In the genomic region with DNA sequence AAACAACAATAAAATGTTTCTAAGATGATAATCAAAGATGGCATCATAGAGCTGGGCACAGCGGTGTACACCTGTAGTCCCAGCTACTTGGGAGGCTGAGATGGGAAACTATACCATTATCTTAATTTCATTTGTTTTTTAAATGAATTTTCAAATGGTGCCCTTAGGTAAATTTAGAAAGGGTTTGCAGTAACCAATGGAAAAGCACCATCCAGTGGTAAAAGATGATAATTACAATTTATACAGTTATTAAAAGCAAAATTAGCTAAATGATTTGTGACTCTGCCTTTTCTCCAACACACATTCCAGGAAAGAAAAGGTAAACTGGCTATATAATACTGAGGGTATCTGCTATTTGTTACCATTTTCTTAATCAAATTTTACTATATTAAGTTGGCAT, we compare ENCODE assay signal across 8 cellular contexts. TPM values are rescaled to one million over a fixed set of nuclear protein-coding genes. Genes with fewer than 3 reads are reported as not detected.
A peak's percentile ranks its signal among the peaks of the same experiment; 100 is the strongest.
DNase-seq lines count a peak whose midpoint lies in the region; ATAC-seq, FAIRE-seq and TF ChIP-seq lines count a peak whose summit lies in the region.

No MANE protein-coding gene starts in this region.

- intact Hi-C loops in mucosa of descending colon (cut with DNase I, micrococcal nuclease): loop anchor here (5.0 to 10.0 kb wide), 2 partner anchors 177 to 180 kb away; no protein-coding TSS in a partner anchor

- no peak overlapping the region for H3K9ac ChIP-seq in liver (ENCODE audit: low read depth in 1 of 2, low read length in 2 of 2)

- peaks cover 2 to 13% (median 4%) of the 10 kb centered on the region in 4 donors for H3K4me1 ChIP-seq in liver (ENCODE audit: control insufficient read depth in 4 of 4, insufficient read depth in 4 of 4, low read length in 3 of 4)
- peaks cover 11% of the 10 kb centered on the region for H3K4me1 ChIP-seq in mucosa of descending colon (ENCODE audit: low read depth)

- H3K36me3 ChIP-seq in liver (ENCODE audit: control insufficient read depth in 4 of 4, insufficient read depth in 3 of 4, low read depth in 1 of 4, low read length in 3 of 4) (no peaks in the 10 kb centered on the region), mucosa of descending colon (ENCODE audit: low read depth) (no peaks in the 10 kb centered on the region)

- DNase-seq in AG10803 (ENCODE audit: low read depth) (peak; percentile 38), GM18507 (ENCODE audit: extremely low spot score, insufficient read length, low read depth) (no peak), amniotic epithelial cell (ENCODE audit: low read depth) (peak; percentile 28), nucleus accumbens (lab: John Stamatoyannopoulos, UW) (no peak), mucosa of descending colon (no peak)
- no peak for DNase-seq in activated T-cell treated with anti-CD3 and anti-CD28 coated beads, Interleukin-2, amount 50 U/mL, for 1 hour

- TF ChIP-seq CTCF in AG10803 (conservative IDR thresholded peaks at IDR 0.05; ENCODE audit: low read length) (peak; percentile 56), liver (IDR thresholded peaks at IDR 0.05; ENCODE audit: low read depth, low read length, missing input control) (peak; percentile 40), mucosa of descending colon (IDR thresholded peaks at IDR 0.05) (no peak)

- no peaks in the 10 kb centered on the region for H3K27me3 ChIP-seq in liver (ENCODE audit: control insufficient read depth in 4 of 4, insufficient read depth in 4 of 4, low read length in 3 of 4)

- H3K27ac ChIP-seq in liver (ENCODE audit: low read depth in 1 of 2, low read length in 2 of 2): no peak overlapping the region

- WGBS in liver: 93% methylated on average over 1 of the region's 1 CpG

- FAIRE-seq in GM18507 (lab: Jason Lieb, UNC): peak; percentile 50

- TF ChIP-seq RAD21 in liver (IDR thresholded peaks at IDR 0.05): peak; percentile 87 to 90

- H3K9me3 ChIP-seq in liver (ENCODE audit: control insufficient read depth in 4 of 4, low read length in 3 of 4): no peaks in the 10 kb centered on the region
- no peaks in the 10 kb centered on the region for H3K9me3 ChIP-seq in mucosa of descending colon

- H3K4me3 ChIP-seq in AG10803 (ENCODE audit: low read length) (no peak overlapping the region), liver (ENCODE audit: low read depth in 1 of 3, low read length in 3 of 3) (no peak overlapping the region), mucosa of descending colon (no peak overlapping the region)

- ATAC-seq in HG02623 (IDR thresholded peaks at IDR 0.05; ENCODE audit: unreplicated experiment) (no peak), mucosa of descending colon (no peak)

TF ChIP-seq in liver, 16 proteins besides CTCF, POLR2A, EP300 and RAD21:
- TF ChIP-seq GABPA (IDR thresholded peaks at IDR 0.05 in 1 of 2, conservative IDR thresholded peaks at IDR 0.05 in 1 of 2): no peak
- TF ChIP-seq HNF4G (IDR thresholded peaks at IDR 0.05): no peak
- TF ChIP-seq, protein P1, sequence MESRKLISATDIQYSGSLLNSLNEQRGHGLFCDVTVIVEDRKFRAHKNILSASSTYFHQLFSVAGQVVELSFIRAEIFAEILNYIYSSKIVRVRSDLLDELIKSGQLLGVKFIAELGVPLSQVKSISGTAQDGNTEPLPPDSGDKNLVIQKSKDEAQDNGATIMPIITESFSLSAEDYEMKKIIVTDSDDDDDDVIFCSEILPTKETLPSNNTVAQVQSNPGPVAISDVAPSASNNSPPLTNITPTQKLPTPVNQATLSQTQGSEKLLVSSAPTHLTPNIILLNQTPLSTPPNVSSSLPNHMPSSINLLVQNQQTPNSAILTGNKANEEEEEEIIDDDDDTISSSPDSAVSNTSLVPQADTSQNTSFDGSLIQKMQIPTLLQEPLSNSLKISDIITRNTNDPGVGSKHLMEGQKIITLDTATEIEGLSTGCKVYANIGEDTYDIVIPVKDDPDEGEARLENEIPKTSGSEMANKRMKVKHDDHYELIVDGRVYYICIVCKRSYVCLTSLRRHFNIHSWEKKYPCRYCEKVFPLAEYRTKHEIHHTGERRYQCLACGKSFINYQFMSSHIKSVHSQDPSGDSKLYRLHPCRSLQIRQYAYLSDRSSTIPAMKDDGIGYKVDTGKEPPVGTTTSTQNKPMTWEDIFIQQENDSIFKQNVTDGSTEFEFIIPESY (IDR thresholded peaks at IDR 0.05): no peak
- no peak for TF ChIP-seq HNF4A (conservative IDR thresholded peaks at IDR 0.05)

RNA-seq across cellular contexts. Expression of a gene that starts 14.4 kb away (rescaled TPM):
- total RNA-seq in liver (10 to 100 TPM; 23.9 to 39.1 TPM), mucosa of descending colon (10 to 100 TPM; 50.5 to 57.3 (median 55.3) TPM)
- polyA plus RNA-seq in liver: 1 to 10 TPM; 9.2 to 9.8 TPM

Comparison
In these comparisons a context has a peak if more than half of its experiments do, and no peak if none do; other contexts are left out.
1. DNase-seq: peak in AG10803 (single experiment) and amniotic epithelial cell (single experiment); none in GM18507 (single experiment), activated T-cell treated with anti-CD3 and anti-CD28 coated beads, Interleukin-2, amount 50 U/mL, for 1 hour (single experiment), nucleus accumbens (0 of 56) and mucosa of descending colon (0 of 3).